Comparison of ENCODE assay signal across 10 cellular contexts in genomic region chr18:55338955-55339662, GRCh38.
DNase-seq lines count a peak whose midpoint lies in the region; ATAC-seq, FAIRE-seq and TF ChIP-seq lines count a peak whose summit lies in the region.
"Had no signal": no experiment of that assay in that cellular context is flagged by ENCODE, and none has a peak within 500 bp of the region (broad histone marks: within the 10 kb centered on the region; RNA-seq: fewer than 3 reads in every experiment).

No MANE protein-coding gene starts in this region.

- no peak for TF ChIP-seq RAD21 in K562 (CRISPR knock-in tag; conservative IDR thresholded peaks at IDR 0.05 in 1 of 2, IDR thresholded peaks at IDR 0.05 in 1 of 2)

- intact Hi-C loops in heart left ventricle (cut with DNase I): loop anchor here in 5 of 10 donors (5.0 to 10.0 kb wide), 5 partner anchors 63 to 248 kb away; partner anchors contain the start of gene TCF4 (in 3 of the 5)
- intact Hi-C loops in cardiac septum (cut with DNase I): loop anchor here (5.0 kb wide), 1 partner anchor 248 kb away; the partner anchor contains the start of gene TCF4
- intact Hi-C loops in K562 (cut with micrococcal nuclease): no loop called here
- intact Hi-C loops in OCI-LY7 (cut with micrococcal nuclease; ENCODE audit: unreplicated experiment): no loop called here

- no peaks in the 10 kb centered on the region for H3K9me1 ChIP-seq in K562 (ENCODE audit: control insufficient read depth, insufficient read depth, low read length)

- TF ChIP-seq EP300 in K562 (IDR thresholded peaks at IDR 0.05; ENCODE audit: low read length): no peak
- TF ChIP-seq EP300 in upper lobe of left lung (IDR thresholded peaks at IDR 0.05): peak in 2 of 4 donors; percentile 10 to 36

- no peaks in the 10 kb centered on the region for H3K9me2 ChIP-seq in OCI-LY7 (ENCODE audit: insufficient read depth, low read length)

- POLR2A ChIA-PET in K562 (lab: Yijun Ruan, JAX) (no interaction called here), OCI-LY7 (lab: Charles Lee) (no interaction called here)

- H3K4me1 ChIP-seq in heart left ventricle (peaks cover 4 to 71% (median 39%) of the 10 kb centered on the region in 12 donors), K562 (replicated peaks in 1 of 2; ENCODE audit: control insufficient read depth in 2 of 2, insufficient read depth in 2 of 2, low read length in 2 of 2) (no peaks in the 10 kb centered on the region), upper lobe of left lung (peaks cover 9 to 37% (median 26%) of the 10 kb centered on the region in 4 donors), OCI-LY7 (ENCODE audit: insufficient read depth, low read length, poor library complexity, severe bottlenecking) (no peaks in the 10 kb centered on the region)

- no peak overlapping the region for H3K4me2 ChIP-seq in K562 (ENCODE audit: insufficient read depth, low read length)
- H3K4me2 ChIP-seq in OCI-LY7 (ENCODE audit: low read length): no peak overlapping the region

- no peak overlapping the region for H3K9ac ChIP-seq in K562 (ENCODE audit: insufficient read depth in 1 of 2, low read depth in 2 of 2, low read length in 2 of 2)

- peak in 1 of 12 donors; percentile 8 for TF ChIP-seq CTCF in heart left ventricle (IDR thresholded peaks at IDR 0.05)
- TF ChIP-seq CTCF in K562 (IDR thresholded peaks at IDR 0.05 in 2 of 3, conservative IDR thresholded peaks at IDR 0.05 in 1 of 3; ENCODE audit: insufficient read depth in 2 of 3, low read depth in 1 of 3, low read length in 3 of 3): no peak
- TF ChIP-seq CTCF in upper lobe of left lung (IDR thresholded peaks at IDR 0.05): no peak
- TF ChIP-seq CTCF in OCI-LY7 (conservative IDR thresholded peaks at IDR 0.05; ENCODE audit: low read length): no peak

- no peaks in the 10 kb centered on the region for H3K79me2 ChIP-seq in K562 (ENCODE audit: control insufficient read depth, insufficient read depth, low read length)
- no peaks in the 10 kb centered on the region for H3K79me2 ChIP-seq in OCI-LY7 (ENCODE audit: insufficient read depth, low read depth, low read length)

- no peak for TF ChIP-seq POLR2A in heart left ventricle (IDR thresholded peaks at IDR 0.05)
- no peak for TF ChIP-seq POLR2A in K562 (conservative IDR thresholded peaks at IDR 0.05)
- TF ChIP-seq POLR2A in upper lobe of left lung (IDR thresholded peaks at IDR 0.05): no peak

- FAIRE-seq in K562 (lab: Jason Lieb, UNC): no peak

- in situ Hi-C loops in K562 (cut with MboI): no loop called here

- H3K4me3 ChIP-seq in heart left ventricle (no peak overlapping the region), K562 (no peak overlapping the region), upper lobe of left lung (no peak overlapping the region), OCI-LY7 (ENCODE audit: low read depth, low read length, poor library complexity, severe bottlenecking) (no peak overlapping the region)
- H3K4me3 ChIP-seq: HAP-1 had no signal

- DNase-seq in heart left ventricle (no peak), cardiac septum (ENCODE audit: low spot score) (no peak), K562 (ENCODE audit: extremely low read depth in 1 of 4, low spot score in 3 of 4) (no peak), medulla oblongata (ENCODE audit: extremely low spot score) (peak; percentile 30), upper lobe of left lung (no peak), OCI-LY7 (ENCODE audit: low spot score) (no peak)
- DNase-seq: activated CD4-positive, alpha-beta T cell treated with anti-CD3 and anti-CD28 coated beads, Interleukin-2, amount 50 U/mL, for 1 hour had no signal

- H3K36me3 ChIP-seq in heart left ventricle (no peaks in the 10 kb centered on the region), K562 (ENCODE audit: control insufficient read depth, insufficient read depth, low read length) (no peaks in the 10 kb centered on the region), upper lobe of left lung (no peaks in the 10 kb centered on the region), OCI-LY7 (ENCODE audit: insufficient read depth, low read length) (peaks cover 9% of the 10 kb centered on the region)
- H3K36me3 ChIP-seq: HAP-1 had no signal

- H3K27ac ChIP-seq in heart left ventricle (peak overlapping the region; percentile 18 to 90 (median 84)), K562 (ENCODE audit: extremely low read depth, low read depth, low read length) (no peak overlapping the region), upper lobe of left lung (peak overlapping the region; percentile 69 to 88 (median 73)), OCI-LY7 (ENCODE audit: low read depth, low read length, poor library complexity, severe bottlenecking) (no peak overlapping the region)

- BruUV-seq in K562 (replicated peaks; lab: Mats Ljungman, UMichigan) (no TSS peak), OCI-LY7 (replicated peaks; lab: Mats Ljungman, UMichigan) (no TSS peak)

- H2AFZ ChIP-seq in K562 (ENCODE audit: low read depth, low read length) (no peak overlapping the region), OCI-LY7 (ENCODE audit: low read length) (no peak overlapping the region)

- H3K9me3 ChIP-seq in heart left ventricle: no peaks in the 10 kb centered on the region
- H3K9me3 ChIP-seq in K562 (replicated peaks; ENCODE audit: control insufficient read depth, insufficient read depth, low read depth, low read length): no peaks in the 10 kb centered on the region
- no peaks in the 10 kb centered on the region for H3K9me3 ChIP-seq in upper lobe of left lung
- H3K9me3 ChIP-seq in OCI-LY7 (ENCODE audit: low read length): no peaks in the 10 kb centered on the region
- H3K9me3 ChIP-seq: HAP-1 had no signal

- H3K27me3 ChIP-seq in heart left ventricle (no peaks in the 10 kb centered on the region), K562 (ENCODE audit: control insufficient read depth in 2 of 2, insufficient read depth in 2 of 2, low read length in 2 of 2) (no peaks in the 10 kb centered on the region), upper lobe of left lung (no peaks in the 10 kb centered on the region)

- WGBS in heart left ventricle, 4 donors: 40 to 51% (median 45%) methylated on average over 8 of the region's 8 CpGs
- 73% methylated on average over 8 of the region's 8 CpGs for WGBS in K562 (ENCODE audit: insufficient coverage, low coverage, missing lambda C conversion rate)
- 38 to 44% methylated on average over 8 of the region's 8 CpGs for WGBS in upper lobe of left lung, 2 donors

- CTCF ChIA-PET in K562 (lab: Yijun Ruan, JAX; ENCODE audit: low intra/inter-chr PET ratio): no interaction called here
- CTCF ChIA-PET in OCI-LY7 (lab: Charles Lee; ENCODE audit: unreplicated experiment): no interaction called here

- ATAC-seq in heart left ventricle (peak in 2 of 4 donors; percentile 23 to 38), K562 (no peak), upper lobe of left lung (ENCODE audit: low FRiP score in 2 of 2) (no peak), GM21423 (IDR thresholded peaks at IDR 0.05; ENCODE audit: unreplicated experiment) (no peak), HG03045 (IDR thresholded peaks at IDR 0.05; ENCODE audit: unreplicated experiment) (no peak)

- H4K20me1 ChIP-seq in K562 (replicated peaks; ENCODE audit: control insufficient read depth, insufficient read depth, low read length) (no peaks in the 10 kb centered on the region), OCI-LY7 (ENCODE audit: insufficient read depth, low read length) (no peaks in the 10 kb centered on the region)

TF ChIP-seq in K562, 482 proteins besides CTCF, POLR2A, EP300 and RAD21:
- TF ChIP-seq SMARCA5 (IDR thresholded peaks at IDR 0.05) (no peak), CEBPB (tag; IDR thresholded peaks at IDR 0.05) (peak; percentile 42)

Comparison
In these comparisons a context has a peak if more than half of its experiments do, and no peak if none do; other contexts are left out.
1. H3K27ac ChIP-seq: peak in heart left ventricle (12 of 12) and upper lobe of left lung (4 of 4); none in K562 (single experiment) and OCI-LY7 (single experiment).